13 cellular contexts compared by ENCODE assay signal in genomic region chr16:30986129-30986991, GRCh38. TPM values are rescaled to one million over a fixed set of nuclear protein-coding genes. Genes with fewer than 3 reads are reported as not detected.
DNase-seq lines count a peak whose midpoint lies in the region; ATAC-seq, FAIRE-seq and TF ChIP-seq lines count a peak whose summit lies in the region.
"Had no signal": no experiment of that assay in that cellular context is flagged by ENCODE, and none has a peak within 500 bp of the region (broad histone marks: within the 10 kb centered on the region; RNA-seq: fewer than 3 reads in every experiment).

No MANE protein-coding gene starts in this region.

- intact Hi-C loops in K562 (cut with micrococcal nuclease): loop anchor here (10.0 kb wide), 2 partner anchors 158 to 308 kb away; no protein-coding TSS in a partner anchor

- H3K4me2 ChIP-seq in DND-41 (ENCODE audit: insufficient read depth, low read length) (no peak overlapping the region), K562 (ENCODE audit: insufficient read depth, low read length) (peak overlapping the region; percentile 80)

- H3K79me2 ChIP-seq in DND-41 (ENCODE audit: insufficient read depth, low read length) (no peaks in the 10 kb centered on the region), K562 (ENCODE audit: control insufficient read depth, insufficient read depth, low read length) (peaks cover 15% of the 10 kb centered on the region)

- in situ Hi-C loops in K562 (cut with MboI): loop anchor here (10.0 to 25.0 kb wide), 2 partner anchors 308 to 451 kb away; partner anchors contain the start of genes COX6A2 and ZNF843

- H4K20me1 ChIP-seq in DND-41 (ENCODE audit: insufficient read depth, low read length) (peaks cover 4% of the 10 kb centered on the region; the same call in 1 of the 2 replicates), K562 (replicated peaks; ENCODE audit: control insufficient read depth, insufficient read depth, low read length) (no peaks in the 10 kb centered on the region; the same call in none of the 2 replicates)

- POLR2A ChIA-PET in K562 (lab: Yijun Ruan, JAX): interaction anchor here (0.6 to 5.7 kb wide), 9 partner anchors 11 to 880 kb away, joined by 3 to 32 read pairs (median 3); partner anchors contain the start of genes FUS, PHKG2 and SETD1A

- WGBS in K562 (ENCODE audit: insufficient coverage, low coverage, missing lambda C conversion rate): 84% methylated on average over 24 of the region's 29 CpGs

- no peak for DNase-seq in DND-41
- no peak for DNase-seq in K562 (ENCODE audit: extremely low read depth in 1 of 4, low spot score in 3 of 4)
- no peak for DNase-seq in NCI-H526 (lab: John Stamatoyannopoulos, UW)
- DNase-seq in GDM1 (lab: John Stamatoyannopoulos, UW): no peak
- DNase-seq: activated naive CD8-positive, alpha-beta T cell treated with anti-CD3 and anti-CD28 coated beads for 36 hours; heart right ventricle; stimulated activated CD4-positive, alpha-beta T cell treated with anti-CD3 and anti-CD28 coated beads, Interleukin-15, amount 100 ng/mL, for 24 hours; testis had no signal

- TF ChIP-seq RAD21 in K562 (CRISPR knock-in tag; conservative IDR thresholded peaks at IDR 0.05 in 1 of 2, IDR thresholded peaks at IDR 0.05 in 1 of 2): no peak

- TF ChIP-seq POLR2A in K562 (conservative IDR thresholded peaks at IDR 0.05): no peak

- no peak for FAIRE-seq in K562 (lab: Jason Lieb, UNC)
- FAIRE-seq: D721Med, endothelial cell of umbilical vein had no signal

- BruUV-seq in K562 (replicated peaks; lab: Mats Ljungman, UMichigan): no TSS peak

- TF ChIP-seq CTCF in DND-41 (IDR thresholded peaks at IDR 0.05; ENCODE audit: borderline replicate concordance, extremely low read depth, low read length, poor library complexity, severe bottlenecking) (peak; percentile 3), K562 (IDR thresholded peaks at IDR 0.05 in 2 of 3, conservative IDR thresholded peaks at IDR 0.05 in 1 of 3; ENCODE audit: insufficient read depth in 2 of 3, low read depth in 1 of 3, low read length in 3 of 3) (no peak)

- ATAC-seq in DND-41 (ENCODE audit: insufficient read depth, low read depth): no peak
- ATAC-seq in K562: no peak
- ATAC-seq in HG02798 (IDR thresholded peaks at IDR 0.05; ENCODE audit: poor library complexity, unreplicated experiment): no peak

- no peak for TF ChIP-seq EP300 in K562 (IDR thresholded peaks at IDR 0.05; ENCODE audit: low read length)

- H3K36me3 ChIP-seq in DND-41 (ENCODE audit: insufficient read depth, low read length): peaks cover 44% of the 10 kb centered on the region
- peaks cover 51% of the 10 kb centered on the region; the same call in 2 of the 3 replicates for H3K36me3 ChIP-seq in K562 (ENCODE audit: control insufficient read depth, insufficient read depth, low read length)
- H3K36me3 ChIP-seq in mucosa of rectum (ENCODE audit: control insufficient read depth in 2 of 2, insufficient read depth in 2 of 2, low read length in 2 of 2): peaks cover 0 to 4% of the 10 kb centered on the region in 2 donors

- H3K9me1 ChIP-seq in K562 (ENCODE audit: control insufficient read depth, insufficient read depth, low read length): peaks cover 2% of the 10 kb centered on the region

- H3K4me3 ChIP-seq in DND-41 (ENCODE audit: low read depth in 1 of 2, low read length in 2 of 2) (no peak overlapping the region), K562 (0 out of 2 replicates have a peak overlapping the region, but pooled peaks have one; percentile 44), mucosa of rectum (ENCODE audit: low read length in 2 of 2) (peak overlapping the region; percentile 77 to 80)
- H3K4me3 ChIP-seq: MG63 had no signal

- CTCF ChIA-PET in K562 (lab: Yijun Ruan, JAX; ENCODE audit: low intra/inter-chr PET ratio): interaction anchor here (0.6 to 2.1 kb wide), 4 partner anchors 56 to 882 kb away, joined by 3 to 15 read pairs (median 10); no protein-coding TSS in a partner anchor

- H3K9me3 ChIP-seq in DND-41 (ENCODE audit: insufficient read depth, low read length, severe bottlenecking) (no peaks in the 10 kb centered on the region), K562 (replicated peaks; ENCODE audit: control insufficient read depth, insufficient read depth, low read depth, low read length) (no peaks in the 10 kb centered on the region), mucosa of rectum (ENCODE audit: control insufficient read depth in 2 of 2, low read length in 2 of 2) (no peaks in the 10 kb centered on the region)
- H3K9me3 ChIP-seq: heart right ventricle, MG63, testis had no signal

- H3K9ac ChIP-seq in DND-41 (ENCODE audit: low read depth, low read length) (no peak overlapping the region), K562 (ENCODE audit: insufficient read depth in 1 of 2, low read depth in 2 of 2, low read length in 2 of 2) (peak overlapping the region; percentile 61 to 94), mucosa of rectum (ENCODE audit: low read depth in 1 of 2, low read length in 2 of 2) (peak overlapping the region in 1 of 2 donors; percentile 24)

- no peak overlapping the region for H2AFZ ChIP-seq in DND-41 (ENCODE audit: low read depth, low read length)
- peak overlapping the region; percentile 89; the same call in 1 of the 2 replicates for H2AFZ ChIP-seq in K562 (ENCODE audit: low read depth, low read length)

- H3K27ac ChIP-seq in DND-41 (ENCODE audit: low read length) (no peak overlapping the region), K562 (ENCODE audit: extremely low read depth, low read depth, low read length) (peak overlapping the region; percentile 11; the same call in 1 of the 3 replicates), mucosa of rectum (ENCODE audit: low read depth in 2 of 2, low read length in 2 of 2) (peak overlapping the region in 1 of 2 donors; percentile 52)

- no peaks in the 10 kb centered on the region for H3K27me3 ChIP-seq in DND-41 (ENCODE audit: insufficient read depth, low read length, poor library complexity)
- no peaks in the 10 kb centered on the region for H3K27me3 ChIP-seq in K562 (ENCODE audit: control insufficient read depth in 2 of 2, insufficient read depth in 2 of 2, low read length in 2 of 2)
- H3K27me3 ChIP-seq in mucosa of rectum (ENCODE audit: control insufficient read depth in 2 of 2, insufficient read depth in 2 of 2, low read length in 2 of 2): no peaks in the 10 kb centered on the region
- H3K27me3 ChIP-seq: heart right ventricle, MG63, testis had no signal

- H3K4me1 ChIP-seq in DND-41 (ENCODE audit: insufficient read depth, low read length): no peaks in the 10 kb centered on the region
- peaks cover 7 to 68% of the 10 kb centered on the region in 2 experiments; a peak in 4 of 5 replicates for H3K4me1 ChIP-seq in K562 (replicated peaks in 1 of 2; ENCODE audit: control insufficient read depth in 2 of 2, insufficient read depth in 2 of 2, low read length in 2 of 2)
- H3K4me1 ChIP-seq in mucosa of rectum (ENCODE audit: control insufficient read depth in 2 of 2, insufficient read depth in 2 of 2, low read length in 2 of 2): peaks cover 5 to 12% of the 10 kb centered on the region in 2 donors

RNA-seq across cellular contexts. Expression of gene HSD3B7, which starts 1.4 kb away (rescaled TPM):
- 10.2 and 37.3 TPM in 2 replicates for total RNA-seq in K562 (2011; cell fraction: chromatin; rRNA removed; ENCODE audit: low replicate concordance)
- 37.7 and 50.4 TPM in 2 replicates for total RNA-seq in K562 (2011; cell fraction: nucleolus; rRNA removed)
- total RNA-seq in K562 (2011; cell fraction: nucleoplasm; rRNA removed): 23.5 and 27.4 TPM in 2 replicates
- total RNA-seq in K562 (2014; rRNA removed): 49.1 and 61.1 TPM in 2 replicates
- total RNA-seq in K562 (2014; rRNA removed; fragmentation: Illumina TruSeq; extraction: Trizol): 7.6 and 10.0 TPM in 2 replicates
- 23.6 and 24.1 TPM in 2 replicates for total RNA-seq in K562 (2015; rRNA removed; fragmentation: Illumina TruSeq; extraction: Trizol)
- total RNA-seq in K562 (2021): 43.5 and 51.9 TPM in 2 replicates
- 10.7 and 24.4 TPM in 2 replicates for polyA plus RNA-seq in K562 (2011; rRNA removed)
- polyA plus RNA-seq in K562 (2011; cell fraction: cytosol; rRNA removed): 30.3 and 36.8 TPM in 2 replicates
- 40.7 and 47.2 TPM in 2 replicates for polyA plus RNA-seq in K562 (2011; cell fraction: nucleus; rRNA removed)
- 27.3 and 32.5 TPM in 2 replicates for polyA plus RNA-seq in K562 (2012)
- polyA plus RNA-seq in K562 (2014; fragmentation: Illumina TruSeq; extraction: Trizol): 23.0 and 30.5 TPM in 2 replicates
- polyA plus RNA-seq in K562 (2014; fragmentation: Nextera tagmentation; extraction: Ambion mirVana): 1 to 10 TPM; 5.4 to 6.7 TPM
- polyA plus RNA-seq in K562 (2014; rRNA removed): 39.3 and 43.9 TPM in 2 replicates
- 4.3 and 5.1 TPM in 2 replicates for polyA minus RNA-seq in K562 (2011; rRNA and poly(A)+ RNA removed)
- 8.5 and 17.7 TPM in 2 replicates for polyA minus RNA-seq in K562 (2011; cell fraction: cytosol; rRNA and poly(A)+ RNA removed)
- polyA minus RNA-seq in K562 (2011; cell fraction: nucleus; rRNA and poly(A)+ RNA removed): 3.9 and 6.8 TPM in 2 replicates

RNA-seq across cellular contexts. Expression of gene STX1B, which starts 24.1 kb away (rescaled TPM):
- total RNA-seq in K562 (2011; cell fraction: chromatin; rRNA removed; ENCODE audit: low replicate concordance): 15.5 and 33.2 TPM in 2 replicates
- 14.7 and 18.7 TPM in 2 replicates for total RNA-seq in K562 (2011; cell fraction: nucleolus; rRNA removed)
- total RNA-seq in K562 (2011; cell fraction: nucleoplasm; rRNA removed): 20.5 and 24.8 TPM in 2 replicates
- 0.78 and 0.86 TPM in 2 replicates for total RNA-seq in K562 (2014; rRNA removed)
- 0.73 and 0.80 TPM in 2 replicates for total RNA-seq in K562 (2014; rRNA removed; fragmentation: Illumina TruSeq; extraction: Trizol)
- total RNA-seq in K562 (2015; rRNA removed; fragmentation: Illumina TruSeq; extraction: Trizol): 0.79 and 1.1 TPM in 2 replicates
- 1.5 and 2.5 TPM in 2 replicates for total RNA-seq in K562 (2021)
- 1.2 and 3.0 TPM in 2 replicates for polyA plus RNA-seq in K562 (2011; rRNA removed)
- 1.3 and 2.3 TPM in 2 replicates for polyA plus RNA-seq in K562 (2011; cell fraction: cytosol; rRNA removed)
- polyA plus RNA-seq in K562 (2011; cell fraction: nucleus; rRNA removed): 13.0 and 14.6 TPM in 2 replicates
- 1.4 and 2.7 TPM in 2 replicates for polyA plus RNA-seq in K562 (2012)
- polyA plus RNA-seq in K562 (2014; fragmentation: Illumina TruSeq; extraction: Trizol): 0.80 and 1.6 TPM in 2 replicates
- polyA plus RNA-seq in K562 (2014; fragmentation: Nextera tagmentation; extraction: Ambion mirVana): under 1 TPM; 0.07 to 0.08 TPM
- 1.2 and 2.1 TPM in 2 replicates for polyA plus RNA-seq in K562 (2014; rRNA removed)
- 3.0 and 6.1 TPM in 2 replicates for polyA minus RNA-seq in K562 (2011; rRNA and poly(A)+ RNA removed)
- polyA minus RNA-seq in K562 (2011; cell fraction: cytosol; rRNA and poly(A)+ RNA removed): 2.7 and 3.6 TPM in 2 replicates
- polyA minus RNA-seq in K562 (2011; cell fraction: nucleus; rRNA and poly(A)+ RNA removed): 5.5 and 8.1 TPM in 2 replicates

RNA-seq across cellular contexts. Expression of gene SETD1A, which starts 28.8 kb away (rescaled TPM):
- 24.2 and 49.1 TPM in 2 replicates for total RNA-seq in K562 (2011; cell fraction: chromatin; rRNA removed; ENCODE audit: low replicate concordance)
- 22.3 and 24.7 TPM in 2 replicates for total RNA-seq in K562 (2011; cell fraction: nucleolus; rRNA removed)
- total RNA-seq in K562 (2011; cell fraction: nucleoplasm; rRNA removed): 17.1 and 19.1 TPM in 2 replicates
- total RNA-seq in K562 (2014; rRNA removed) (4.2 and 7.9 TPM in 2 replicates), K562 (2014; rRNA removed; fragmentation: Illumina TruSeq; extraction: Trizol) (2.0 and 2.5 TPM in 2 replicates), K562 (2015; rRNA removed; fragmentation: Illumina TruSeq; extraction: Trizol) (4.6 and 5.7 TPM in 2 replicates), K562 (2021) (30.2 and 36.0 TPM in 2 replicates)
- polyA plus RNA-seq in K562 (2011; rRNA removed) (2.2 and 3.0 TPM in 2 replicates), K562 (2014; fragmentation: Illumina TruSeq; extraction: Trizol) (15.0 and 20.1 TPM in 2 replicates), K562 (2014; fragmentation: Nextera tagmentation; extraction: Ambion mirVana) (under 1 TPM; 0.08 to 0.14 TPM), K562 (2014; rRNA removed) (15.5 and 16.9 TPM in 2 replicates)
- polyA plus RNA-seq in K562 (2011; cell fraction: cytosol; rRNA removed): 1.6 and 2.3 TPM in 2 replicates
- 15.4 and 22.7 TPM in 2 replicates for polyA plus RNA-seq in K562 (2011; cell fraction: nucleus; rRNA removed)
- polyA plus RNA-seq in K562 (2012): 17.4 and 52.0 TPM in 2 replicates
- 1.7 and 2.1 TPM in 2 replicates for polyA minus RNA-seq in K562 (2011; rRNA and poly(A)+ RNA removed)
- polyA minus RNA-seq in K562 (2011; cell fraction: cytosol; rRNA and poly(A)+ RNA removed): 10.0 and 10.3 TPM in 2 replicates
- polyA minus RNA-seq in K562 (2011; cell fraction: nucleus; rRNA and poly(A)+ RNA removed): 6.1 and 8.6 TPM in 2 replicates

RNA-seq across cellular contexts. Expression of gene ORAI3, which starts 37.5 kb away (rescaled TPM):
- 12.4 and 41.2 TPM in 2 replicates for total RNA-seq in K562 (2011; cell fraction: chromatin; rRNA removed; ENCODE audit: low replicate concordance)
- total RNA-seq in K562 (2011; cell fraction: nucleolus; rRNA removed): 46.8 and 54.4 TPM in 2 replicates
- total RNA-seq in K562 (2011; cell fraction: nucleoplasm; rRNA removed): 36.7 and 43.2 TPM in 2 replicates
- total RNA-seq in K562 (2014; rRNA removed): 19.0 and 23.5 TPM in 2 replicates
- 6.3 and 7.8 TPM in 2 replicates for total RNA-seq in K562 (2014; rRNA removed; fragmentation: Illumina TruSeq; extraction: Trizol)
- 12.4 and 12.9 TPM in 2 replicates for total RNA-seq in K562 (2015; rRNA removed; fragmentation: Illumina TruSeq; extraction: Trizol)
- 21.9 and 23.3 TPM in 2 replicates for total RNA-seq in K562 (2021)
- 15.8 and 29.7 TPM in 2 replicates for polyA plus RNA-seq in K562 (2011; rRNA removed)
- 44.9 and 57.8 TPM in 2 replicates for polyA plus RNA-seq in K562 (2011; cell fraction: cytosol; rRNA removed)
- polyA plus RNA-seq in K562 (2011; cell fraction: nucleus; rRNA removed): 25.0 and 28.3 TPM in 2 replicates
- polyA plus RNA-seq in K562 (2012): 19.4 and 52.1 TPM in 2 replicates
- 14.1 and 18.0 TPM in 2 replicates for polyA plus RNA-seq in K562 (2014; fragmentation: Illumina TruSeq; extraction: Trizol)
- polyA plus RNA-seq in K562 (2014; fragmentation: Nextera tagmentation; extraction: Ambion mirVana): 1 to 10 TPM; 4.9 to 5.8 TPM
- polyA plus RNA-seq in K562 (2014; rRNA removed): 16.5 and 19.0 TPM in 2 replicates
- 12.8 and 14.8 TPM in 2 replicates for polyA minus RNA-seq in K562 (2011; rRNA and poly(A)+ RNA removed)
- 15.8 and 19.1 TPM in 2 replicates for polyA minus RNA-seq in K562 (2011; cell fraction: cytosol; rRNA and poly(A)+ RNA removed)
- 9.3 and 12.7 TPM in 2 replicates for polyA minus RNA-seq in K562 (2011; cell fraction: nucleus; rRNA and poly(A)+ RNA removed)

RNA-seq across cellular contexts. Expression of gene STX4, which starts 47.0 kb away (rescaled TPM):
- total RNA-seq in K562 (2011; cell fraction: chromatin; rRNA removed; ENCODE audit: low replicate concordance): 37.7 and 76.5 TPM in 2 replicates
- total RNA-seq in K562 (2011; cell fraction: nucleolus; rRNA removed): 42.2 and 47.4 TPM in 2 replicates
- total RNA-seq in K562 (2011; cell fraction: nucleoplasm; rRNA removed): 37.8 and 42.9 TPM in 2 replicates
- total RNA-seq in K562 (2014; rRNA removed) (20.7 and 22.5 TPM in 2 replicates), K562 (2014; rRNA removed; fragmentation: Illumina TruSeq; extraction: Trizol) (11.6 and 13.0 TPM in 2 replicates), K562 (2015; rRNA removed; fragmentation: Illumina TruSeq; extraction: Trizol) (20.3 and 21.5 TPM in 2 replicates), K562 (2021) (32.1 and 45.8 TPM in 2 replicates)
- polyA plus RNA-seq in K562 (2011; rRNA removed) (26.9 and 29.6 TPM in 2 replicates), K562 (2014; fragmentation: Illumina TruSeq; extraction: Trizol) (30.6 and 36.8 TPM in 2 replicates), K562 (2014; fragmentation: Nextera tagmentation; extraction: Ambion mirVana) (1 to 10 TPM; 3.2 to 7.4 TPM), K562 (2014; rRNA removed) (42.6 and 48.0 TPM in 2 replicates)
- 27.4 and 36.6 TPM in 2 replicates for polyA plus RNA-seq in K562 (2011; cell fraction: cytosol; rRNA removed)
- 78.8 and 87.4 TPM in 2 replicates for polyA plus RNA-seq in K562 (2011; cell fraction: nucleus; rRNA removed)
- polyA plus RNA-seq in K562 (2012): 50.6 and 58.7 TPM in 2 replicates
- polyA minus RNA-seq in K562 (2011; rRNA and poly(A)+ RNA removed): 18.1 and 24.6 TPM in 2 replicates
- polyA minus RNA-seq in K562 (2011; cell fraction: cytosol; rRNA and poly(A)+ RNA removed): 15.8 and 19.9 TPM in 2 replicates
- polyA minus RNA-seq in K562 (2011; cell fraction: nucleus; rRNA and poly(A)+ RNA removed): 11.7 and 19.1 TPM in 2 replicates

Comparison
In these comparisons a context has a peak if more than half of its experiments do, and no peak if none do; other contexts are left out.
1. H3K4me3 ChIP-seq: peak in K562 (single experiment) and mucosa of rectum (2 of 2); none in DND-41 (0 of 2).